ENCODE assay signal across 22 cellular contexts in genomic region chr3:37964716-37965115, GRCh38. TPM values are rescaled to one million over a fixed set of nuclear protein-coding genes. Genes with fewer than 3 reads are reported as not detected.
A peak's percentile ranks its signal among the peaks of the same experiment; 100 is the strongest.
DNase-seq lines count a peak whose midpoint lies in the region; ATAC-seq, FAIRE-seq and TF ChIP-seq lines count a peak whose summit lies in the region.
"Had no signal": no experiment of that assay in that cellular context is flagged by ENCODE, and none has a peak within 500 bp of the region (broad histone marks: within the 10 kb centered on the region; RNA-seq: fewer than 3 reads in every experiment).

No MANE protein-coding gene starts in this region.

- ATAC-seq in left lung (peak; percentile 58), GM19467 (IDR thresholded peaks at IDR 0.05; ENCODE audit: unreplicated experiment) (no peak), HG03175 (IDR thresholded peaks at IDR 0.05; ENCODE audit: unreplicated experiment) (no peak)
- ATAC-seq: activated CD4-positive, alpha-beta T cell treated with anti-CD3 and anti-CD28 coated beads for 36 hours; naive thymus-derived CD4-positive, alpha-beta T cell; Right ventricle myocardium inferior; stimulated activated naive CD8-positive, alpha-beta T cell treated with anti-CD3 and anti-CD28 coated beads, Interleukin-15, Interleukin-2, amounts not matched to agents 100 U/mL and 50 U/mL, for 24 hours had no signal

- WGBS in small intestine, 3 donors = 9 to 61% (median 33%) methylated on average over 1 of the region's 1 CpG

- DNase-seq in HuH-7.5 (ENCODE audit: low spot score) = peak; percentile 81
- no peak for DNase-seq in colonic mucosa
- no peak for DNase-seq in left lung
- DNase-seq in small intestine = peak; percentile 75
- no peak for DNase-seq in NCI-H345 treated with DMSO at 0.1 percent for 48 hours (lab: John Stamatoyannopoulos, UW; ENCODE audit: unreplicated experiment)
- no peak for DNase-seq in DMS79 (lab: John Stamatoyannopoulos, UW)
- DNase-seq: activated CD4-positive, alpha-beta T cell treated with anti-CD3 and anti-CD28 coated beads for 36 hours; activated effector memory CD4-positive, alpha-beta T cell treated with Interleukin-2 at 50 U/mL for 16 hours; naive thymus-derived CD4-positive, alpha-beta T cell; NCI-H146; NCI-H2171 treated with DMSO at 0.1 percent for 48 hours; NCI-H748 treated with DMSO at 0.1 percent for 48 hours; stimulated activated CD4-positive, alpha-beta T cell treated with anti-CD3 and anti-CD28 coated beads, Interleukin-2, amount 100 ng/mL, for 24 hours; stimulated activated naive CD8-positive, alpha-beta T cell treated with anti-CD3 and anti-CD28 coated beads, Interleukin-15, Interleukin-2, amounts not matched to agents 100 U/mL and 50 U/mL, for 24 hours; SW 1271; trophoblast cell had no signal

- TF ChIP-seq CTCF in colonic mucosa (IDR thresholded peaks at IDR 0.05) (no peak), left lung (IDR thresholded peaks at IDR 0.05) (no peak)

- intact Hi-C loops in colonic mucosa (cut with DNase I) (no loop called here), left lung (cut with DNase I) (loop anchor here (5.0 to 10.0 kb wide), 2 partner anchors 107 to 110 kb away; no protein-coding TSS in a partner anchor)

- peak overlapping the region; percentile 64 for H3K27ac ChIP-seq in colonic mucosa
- no peak overlapping the region for H3K27ac ChIP-seq in left lung
- H3K27ac ChIP-seq in small intestine (ENCODE audit: low read depth in 1 of 2, low read length in 1 of 2) = peak overlapping the region in 1 of 2 donors; percentile 42
- H3K27ac ChIP-seq: parathyroid adenoma had no signal

- H3K4me1 ChIP-seq in colonic mucosa (peaks cover 6% of the 10 kb centered on the region), left lung (peaks cover 11 to 31% of the 10 kb centered on the region in 2 donors), small intestine (ENCODE audit: control insufficient read depth in 2 of 2, insufficient read depth in 1 of 2, low read depth in 1 of 2, low read length in 1 of 2) (peaks cover 0 to 14% of the 10 kb centered on the region in 2 donors)
- H3K4me1 ChIP-seq: parathyroid adenoma had no signal

- H3K9me3 ChIP-seq in colonic mucosa (no peaks in the 10 kb centered on the region), left lung (no peaks in the 10 kb centered on the region), small intestine (ENCODE audit: control insufficient read depth, low read depth) (no peaks in the 10 kb centered on the region)

- no peak overlapping the region for H3K4me3 ChIP-seq in colonic mucosa
- H3K4me3 ChIP-seq in left lung = no peak overlapping the region
- no peak overlapping the region for H3K4me3 ChIP-seq in small intestine (ENCODE audit: low read depth in 1 of 2, low read length in 2 of 2)
- H3K4me3 ChIP-seq: lung had no signal

- H3K9ac ChIP-seq in colonic mucosa (ENCODE audit: low read depth in 2 of 2, low read length in 2 of 2) = no peak overlapping the region
- H3K9ac ChIP-seq: parathyroid adenoma had no signal

- H3K27me3 ChIP-seq in colonic mucosa (no peaks in the 10 kb centered on the region), left lung (no peaks in the 10 kb centered on the region), small intestine (ENCODE audit: control insufficient read depth in 2 of 2, insufficient read depth in 2 of 2, low read length in 2 of 2) (no peaks in the 10 kb centered on the region)

- FAIRE-seq in small intestine (lab: Jason Lieb, UNC) = no peak
- FAIRE-seq: endometrium had no signal

- H3K36me3 ChIP-seq in colonic mucosa (no peaks in the 10 kb centered on the region), left lung (no peaks in the 10 kb centered on the region), small intestine (ENCODE audit: control insufficient read depth in 2 of 2, insufficient read depth in 2 of 2, low read length in 2 of 2) (no peaks in the 10 kb centered on the region)

RNA-seq across cellular contexts. Expression of gene VILL, which starts 25.9 kb away (rescaled TPM):
- total RNA-seq in colonic mucosa (100 to 1,000 TPM; 155 to 166 TPM), left lung (10 to 100 TPM; 29.0 to 36.9 TPM)
- polyA plus RNA-seq in small intestine = 100 to 1,000 TPM in 2 of 3 donors, 10 to 100 TPM in 1; 57.6 to 266 (median 191) TPM

Comparison
In these comparisons a context has a peak if more than half of its experiments do, and no peak if none do; other contexts are left out.
1. DNase-seq: peak in HuH-7.5 (single experiment) and small intestine (single experiment); none in colonic mucosa (single experiment), left lung (0 of 2), NCI-H345 treated with DMSO at 0.1 percent for 48 hours (single experiment) and DMS79 (single experiment).
2. RNA of gene VILL, which starts 25.9 kb away (total RNA-seq): 155 to 166 TPM in colonic mucosa; 29.0 to 36.9 TPM in left lung; every median in the first group is over 4 times any median in the second.